Comparison of ENCODE assay signal across 1 cellular context in the genomic region with DNA sequence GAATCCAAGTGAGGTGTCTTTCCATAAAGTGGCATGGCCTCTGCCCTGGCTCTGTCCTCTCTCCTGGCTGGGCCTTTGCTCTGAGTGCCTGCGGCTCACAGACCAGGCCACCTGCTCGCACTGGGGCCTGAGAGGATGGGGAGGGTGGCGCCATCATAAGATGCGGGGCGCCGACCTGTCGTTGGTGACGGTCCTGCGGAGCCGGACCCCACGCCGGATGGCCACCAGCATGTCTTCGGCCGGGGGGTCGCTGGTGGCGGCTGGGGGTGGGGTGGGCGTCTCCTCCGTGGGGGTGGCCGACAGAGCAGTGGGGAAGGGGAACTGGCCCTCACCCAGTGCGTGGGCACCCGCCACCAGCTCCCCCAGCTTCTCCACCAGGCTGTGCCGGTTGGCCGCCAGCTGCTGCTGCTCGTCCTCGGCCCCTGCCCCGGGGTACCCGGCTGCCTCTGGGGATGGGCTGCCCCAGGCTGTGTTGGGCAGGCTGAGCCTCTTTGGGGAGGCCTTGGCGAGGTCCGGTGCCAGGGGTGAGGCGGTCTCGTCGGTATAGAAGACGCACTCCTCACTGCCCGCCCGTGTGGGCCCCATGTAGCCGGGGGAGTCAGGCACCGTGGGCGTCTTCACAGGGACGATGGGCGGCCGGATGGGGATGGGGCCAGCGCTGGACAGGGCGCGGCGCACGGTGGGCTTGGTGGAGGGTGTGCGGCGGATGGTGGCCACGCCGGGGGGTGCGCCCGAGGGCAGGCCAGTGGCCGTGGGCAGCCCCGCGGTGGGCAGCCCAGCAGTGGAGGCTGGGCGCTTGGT.
TF ChIP-seq lines count a peak whose summit lies in the region.

No MANE protein-coding gene starts in this region.

TF ChIP-seq in HepG2, 621 proteins besides CTCF, POLR2A, EP300 and RAD21 (continued from another document):
- TF ChIP-seq, protein P1, sequence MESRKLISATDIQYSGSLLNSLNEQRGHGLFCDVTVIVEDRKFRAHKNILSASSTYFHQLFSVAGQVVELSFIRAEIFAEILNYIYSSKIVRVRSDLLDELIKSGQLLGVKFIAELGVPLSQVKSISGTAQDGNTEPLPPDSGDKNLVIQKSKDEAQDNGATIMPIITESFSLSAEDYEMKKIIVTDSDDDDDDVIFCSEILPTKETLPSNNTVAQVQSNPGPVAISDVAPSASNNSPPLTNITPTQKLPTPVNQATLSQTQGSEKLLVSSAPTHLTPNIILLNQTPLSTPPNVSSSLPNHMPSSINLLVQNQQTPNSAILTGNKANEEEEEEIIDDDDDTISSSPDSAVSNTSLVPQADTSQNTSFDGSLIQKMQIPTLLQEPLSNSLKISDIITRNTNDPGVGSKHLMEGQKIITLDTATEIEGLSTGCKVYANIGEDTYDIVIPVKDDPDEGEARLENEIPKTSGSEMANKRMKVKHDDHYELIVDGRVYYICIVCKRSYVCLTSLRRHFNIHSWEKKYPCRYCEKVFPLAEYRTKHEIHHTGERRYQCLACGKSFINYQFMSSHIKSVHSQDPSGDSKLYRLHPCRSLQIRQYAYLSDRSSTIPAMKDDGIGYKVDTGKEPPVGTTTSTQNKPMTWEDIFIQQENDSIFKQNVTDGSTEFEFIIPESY (CRISPR knock-in tag; IDR thresholded peaks at IDR 0.05): no peak
- TF ChIP-seq RBFOX2 (IDR thresholded peaks at IDR 0.05; ENCODE audit: low read depth, low read length) (peak; percentile 62), RBM39 (IDR thresholded peaks at IDR 0.05; ENCODE audit: low read depth, low read length, poor library complexity, severe bottlenecking) (peak; percentile 63), PHF20 (CRISPR knock-in tag; IDR thresholded peaks at IDR 0.05) (no peak), ZNF556 (CRISPR knock-in tag; IDR thresholded peaks at IDR 0.05; ENCODE audit: borderline replicate concordance) (no peak), ZNF749 (CRISPR knock-in tag; IDR thresholded peaks at IDR 0.05; ENCODE audit: borderline replicate concordance) (no peak), AGO2 (optimal IDR thresholded peaks at IDR 0.05; ENCODE audit: low read depth, low read length) (peak; percentile 90), PAF1 (CRISPR knock-in tag; IDR thresholded peaks at IDR 0.05) (0 out of 2 replicates have a peak, but pooled peaks have one; percentile 16), ZNF598 (CRISPR knock-in tag; IDR thresholded peaks at IDR 0.05; ENCODE audit: borderline replicate concordance) (no peak), ZFX (CRISPR knock-in tag; IDR thresholded peaks at IDR 0.05; ENCODE audit: low read depth) (no peak), ZNF343 (CRISPR knock-in tag; IDR thresholded peaks at IDR 0.05) (no peak), HNRNPK (IDR thresholded peaks at IDR 0.05; ENCODE audit: low read depth, low read length, poor library complexity, severe bottlenecking) (peak; percentile 32), TOPORS (CRISPR knock-in tag; IDR thresholded peaks at IDR 0.05) (peak; percentile 68; the same call in 1 of the 2 replicates), TP53 (CRISPR knock-in tag; conservative IDR thresholded peaks at IDR 0.05) (no peak), CREM (IDR thresholded peaks at IDR 0.05) (no peak), CREM (CRISPR knock-in tag; IDR thresholded peaks at IDR 0.05) (no peak)
- TF ChIP-seq, protein P2, sequence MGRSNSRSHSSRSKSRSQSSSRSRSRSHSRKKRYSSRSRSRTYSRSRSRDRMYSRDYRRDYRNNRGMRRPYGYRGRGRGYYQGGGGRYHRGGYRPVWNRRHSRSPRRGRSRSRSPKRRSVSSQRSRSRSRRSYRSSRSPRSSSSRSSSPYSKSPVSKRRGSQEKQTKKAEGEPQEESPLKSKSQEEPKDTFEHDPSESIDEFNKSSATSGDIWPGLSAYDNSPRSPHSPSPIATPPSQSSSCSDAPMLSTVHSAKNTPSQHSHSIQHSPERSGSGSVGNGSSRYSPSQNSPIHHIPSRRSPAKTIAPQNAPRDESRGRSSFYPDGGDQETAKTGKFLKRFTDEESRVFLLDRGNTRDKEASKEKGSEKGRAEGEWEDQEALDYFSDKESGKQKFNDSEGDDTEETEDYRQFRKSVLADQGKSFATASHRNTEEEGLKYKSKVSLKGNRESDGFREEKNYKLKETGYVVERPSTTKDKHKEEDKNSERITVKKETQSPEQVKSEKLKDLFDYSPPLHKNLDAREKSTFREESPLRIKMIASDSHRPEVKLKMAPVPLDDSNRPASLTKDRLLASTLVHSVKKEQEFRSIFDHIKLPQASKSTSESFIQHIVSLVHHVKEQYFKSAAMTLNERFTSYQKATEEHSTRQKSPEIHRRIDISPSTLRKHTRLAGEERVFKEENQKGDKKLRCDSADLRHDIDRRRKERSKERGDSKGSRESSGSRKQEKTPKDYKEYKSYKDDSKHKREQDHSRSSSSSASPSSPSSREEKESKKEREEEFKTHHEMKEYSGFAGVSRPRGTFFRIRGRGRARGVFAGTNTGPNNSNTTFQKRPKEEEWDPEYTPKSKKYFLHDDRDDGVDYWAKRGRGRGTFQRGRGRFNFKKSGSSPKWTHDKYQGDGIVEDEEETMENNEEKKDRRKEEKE (IDR thresholded peaks at IDR 0.05): no peak
- TF ChIP-seq, protein P3, sequence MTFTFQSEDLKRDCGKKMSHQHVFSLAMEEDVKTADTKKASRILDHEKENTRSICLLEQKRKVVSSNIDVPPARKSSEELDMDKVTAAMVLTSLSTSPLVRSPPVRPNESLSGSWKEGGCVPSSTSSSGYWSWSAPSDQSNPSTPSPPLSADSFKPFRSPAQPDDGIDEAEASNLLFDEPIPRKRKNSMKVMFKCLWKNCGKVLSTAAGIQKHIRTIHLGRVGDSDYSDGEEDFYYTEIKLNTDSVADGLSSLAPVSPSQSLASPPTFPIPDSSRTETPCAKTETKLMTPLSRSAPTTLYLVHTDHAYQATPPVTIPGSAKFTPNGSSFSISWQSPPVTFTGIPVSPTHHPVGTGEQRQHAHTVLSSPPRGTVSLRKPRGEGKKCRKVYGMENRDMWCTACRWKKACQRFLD (CRISPR knock-in tag; IDR thresholded peaks at IDR 0.05; ENCODE audit: borderline replicate concordance): no peak
- TF ChIP-seq, protein P4, sequence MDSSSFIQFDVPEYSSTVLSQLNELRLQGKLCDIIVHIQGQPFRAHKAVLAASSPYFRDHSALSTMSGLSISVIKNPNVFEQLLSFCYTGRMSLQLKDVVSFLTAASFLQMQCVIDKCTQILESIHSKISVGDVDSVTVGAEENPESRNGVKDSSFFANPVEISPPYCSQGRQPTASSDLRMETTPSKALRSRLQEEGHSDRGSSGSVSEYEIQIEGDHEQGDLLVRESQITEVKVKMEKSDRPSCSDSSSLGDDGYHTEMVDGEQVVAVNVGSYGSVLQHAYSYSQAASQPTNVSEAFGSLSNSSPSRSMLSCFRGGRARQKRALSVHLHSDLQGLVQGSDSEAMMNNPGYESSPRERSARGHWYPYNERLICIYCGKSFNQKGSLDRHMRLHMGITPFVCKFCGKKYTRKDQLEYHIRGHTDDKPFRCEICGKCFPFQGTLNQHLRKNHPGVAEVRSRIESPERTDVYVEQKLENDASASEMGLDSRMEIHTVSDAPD (CRISPR knock-in tag; IDR thresholded peaks at IDR 0.05): no peak
- TF ChIP-seq, protein P5, sequence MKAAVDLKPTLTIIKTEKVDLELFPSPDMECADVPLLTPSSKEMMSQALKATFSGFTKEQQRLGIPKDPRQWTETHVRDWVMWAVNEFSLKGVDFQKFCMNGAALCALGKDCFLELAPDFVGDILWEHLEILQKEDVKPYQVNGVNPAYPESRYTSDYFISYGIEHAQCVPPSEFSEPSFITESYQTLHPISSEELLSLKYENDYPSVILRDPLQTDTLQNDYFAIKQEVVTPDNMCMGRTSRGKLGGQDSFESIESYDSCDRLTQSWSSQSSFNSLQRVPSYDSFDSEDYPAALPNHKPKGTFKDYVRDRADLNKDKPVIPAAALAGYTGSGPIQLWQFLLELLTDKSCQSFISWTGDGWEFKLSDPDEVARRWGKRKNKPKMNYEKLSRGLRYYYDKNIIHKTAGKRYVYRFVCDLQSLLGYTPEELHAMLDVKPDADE (CRISPR knock-in tag; IDR thresholded peaks at IDR 0.05): no peak
